25 cellular contexts compared by ENCODE assay signal in genomic region chr7:148382585-148382984, GRCh38.
"Had no signal": no experiment of that assay in that cellular context is flagged by ENCODE, and none has a peak within 500 bp of the region (broad histone marks: within the 10 kb centered on the region; RNA-seq: fewer than 3 reads in every experiment).

No MANE protein-coding gene starts in this region.

- ATAC-seq: mucosa of descending colon; natural killer cell treated with Interleukin-12 subunit alpha and Interleukin-12 subunit beta and Interleukin-15 and Interleukin-18, amount 100 ng/mL, for 72 hours; sciatic nerve; stimulated activated effector memory CD8-positive, alpha-beta T cell treated with anti-CD3 and anti-CD28 coated beads, Interleukin-12 subunit alpha, Interleukin-12 subunit beta, amount 100 ng/mL, for 72 hours had no signal

- H3K36me3 ChIP-seq: colonic mucosa, prostate gland, right atrium auricular region, stomach, tibial nerve, upper lobe of left lung, uterus had no signal

- FAIRE-seq: frontal cortex, keratinocyte had no signal

- H3K36me3 Mint-ChIP-seq: natural killer cell treated with Interleukin-12 subunit alpha and Interleukin-12 subunit beta and Interleukin-15 and Interleukin-18, amount 100 ng/mL, for 72 hours; stimulated activated effector memory CD8-positive, alpha-beta T cell treated with anti-CD3 and anti-CD28 coated beads, Interleukin-12 subunit alpha, Interleukin-12 subunit beta, amount 100 ng/mL, for 72 hours had no signal

- H3K4me3 ChIP-seq: colonic mucosa, mucosa of descending colon, neural progenitor cell, prostate gland, right atrium auricular region, smooth muscle cell, stomach, testis, tibial nerve, upper lobe of left lung, uterus had no signal

- DNase-seq: colonic mucosa; effector CD8-positive, alpha-beta T cell; erythroblast; mesenchymal stem cell; mucosa of descending colon; naive B cell; stimulated activated CD4-positive, alpha-beta T cell treated with anti-CD3 and anti-CD28 coated beads, Interleukin-2, amount 100 ng/mL, for 24 hours; stimulated activated CD4-positive, alpha-beta T cell treated with anti-CD3 and anti-CD28 coated beads, Interleukin-4, amount 100 ng/mL, for 24 hours; stimulated activated naive CD4-positive, alpha-beta T cell treated with Interleukin-2 at 50 U/mL for 16 hours; stomach; testis; uterus had no signal

- H3K9me3 Mint-ChIP-seq: natural killer cell treated with Interleukin-12 subunit alpha and Interleukin-12 subunit beta and Interleukin-15 and Interleukin-18, amount 100 ng/mL, for 72 hours; stimulated activated effector memory CD8-positive, alpha-beta T cell treated with anti-CD3 and anti-CD28 coated beads, Interleukin-12 subunit alpha, Interleukin-12 subunit beta, amount 100 ng/mL, for 72 hours had no signal

- H3K9ac ChIP-seq: neural progenitor cell had no signal

- H3K27me3 Mint-ChIP-seq: dendritic cell treated with granulocyte-macrophage colony-stimulating factor and Interleukin-4, amounts not matched to agents 40 ng/mL and 50 ng/mL, for 4 days; naive B cell had no signal

- H3K27ac Mint-ChIP-seq: dendritic cell treated with granulocyte-macrophage colony-stimulating factor and Interleukin-4, amounts not matched to agents 40 ng/mL and 50 ng/mL, for 4 days; mesothelial cell of epicardium; natural killer cell treated with Interleukin-12 subunit alpha and Interleukin-12 subunit beta and Interleukin-15 and Interleukin-18, amount 100 ng/mL, for 72 hours; neural progenitor cell; stimulated activated effector memory CD8-positive, alpha-beta T cell treated with anti-CD3 and anti-CD28 coated beads, Interleukin-12 subunit alpha, Interleukin-12 subunit beta, amount 100 ng/mL, for 72 hours had no signal

- H3K27me3 ChIP-seq: colonic mucosa, neural progenitor cell, right atrium auricular region, stomach, testis, tibial nerve, upper lobe of left lung, uterus had no signal

- H3K4me1 Mint-ChIP-seq: stimulated activated effector memory CD8-positive, alpha-beta T cell treated with anti-CD3 and anti-CD28 coated beads, Interleukin-12 subunit alpha, Interleukin-12 subunit beta, amount 100 ng/mL, for 72 hours had no signal

- H3K4me3 Mint-ChIP-seq: dendritic cell treated with granulocyte-macrophage colony-stimulating factor and Interleukin-4, amounts not matched to agents 40 ng/mL and 50 ng/mL, for 4 days; mesothelial cell of epicardium; naive B cell; natural killer cell treated with Interleukin-12 subunit alpha and Interleukin-12 subunit beta and Interleukin-15 and Interleukin-18, amount 100 ng/mL, for 72 hours; neural progenitor cell; stimulated activated effector memory CD8-positive, alpha-beta T cell treated with anti-CD3 and anti-CD28 coated beads, Interleukin-12 subunit alpha, Interleukin-12 subunit beta, amount 100 ng/mL, for 72 hours had no signal

- H3K4me1 ChIP-seq: colonic mucosa, prostate gland, right atrium auricular region, stomach, testis, tibial nerve, upper lobe of left lung, uterus had no signal

- H3K4me2 ChIP-seq: neural progenitor cell, smooth muscle cell had no signal

- H3K9me3 ChIP-seq: colonic mucosa, mucosa of descending colon, prostate gland, right atrium auricular region, testis, uterus had no signal

- H2AFZ ChIP-seq: neural progenitor cell had no signal

- H3K27ac ChIP-seq: colonic mucosa, prostate gland, right atrium auricular region, stomach, testis, tibial nerve, upper lobe of left lung, uterus had no signal
